ENCODE assay signal across 1 cellular context in genomic region chr6:43890197-43891062, GRCh38.
TF ChIP-seq lines count a peak whose summit lies in the region.

No MANE protein-coding gene starts in this region.

TF ChIP-seq in GM23338, 12 proteins besides CTCF, POLR2A, EP300 and RAD21 (continued from another document):
- TF ChIP-seq REST (IDR thresholded peaks at IDR 0.05; ENCODE audit: unreplicated experiment) = no peak
- TF ChIP-seq ZNF114 (CRISPR knock-in tag; IDR thresholded peaks at IDR 0.05) = no peak
- TF ChIP-seq POLR2AphosphoS5 (IDR thresholded peaks at IDR 0.05; ENCODE audit: low read depth) = no peak
- no peak for TF ChIP-seq CREB1 (CRISPR knock-in tag; IDR thresholded peaks at IDR 0.05; ENCODE audit: low read depth)
- TF ChIP-seq ZNF462 (CRISPR knock-in tag; IDR thresholded peaks at IDR 0.05) = no peak
- no peak for TF ChIP-seq NANOG (IDR thresholded peaks at IDR 0.05; ENCODE audit: borderline replicate concordance)
